Comparison of ENCODE assay signal across 11 cellular contexts in genomic region chr20:21548390-21549035, GRCh38. TPM values are rescaled to one million over a fixed set of nuclear protein-coding genes. Genes with fewer than 3 reads are reported as not detected.
DNase-seq lines count a peak whose midpoint lies in the region; ATAC-seq and TF ChIP-seq lines count a peak whose summit lies in the region.
"Had no signal": no experiment of that assay in that cellular context is flagged by ENCODE, and none has a peak within 500 bp of the region (broad histone marks: within the 10 kb centered on the region; RNA-seq: fewer than 3 reads in every experiment).

No MANE protein-coding gene starts in this region.

- no peaks in the 10 kb centered on the region for H3K9me3 Mint-ChIP-seq in CD8-positive, alpha-beta T cell
- peaks cover 4% of the 10 kb centered on the region for H3K9me3 Mint-ChIP-seq in activated naive CD4-positive, alpha-beta T cell treated with anti-CD3 and anti-CD28 coated beads, Interleukin-2, amount 10 ng/mL, durations not matched to agents 7 days and 5 days

- H3K4me2 ChIP-seq in MM.1S (ENCODE audit: low read depth, low read length) = peak overlapping the region; percentile 49; the same call in 1 of the 2 replicates

- no peaks in the 10 kb centered on the region for H4K20me1 ChIP-seq in MM.1S (ENCODE audit: insufficient read depth, low read length)

- intact Hi-C loops in CD8-positive, alpha-beta T cell (cut with DNase I, micrococcal nuclease) = no loop called here
- intact Hi-C loops in left lung (cut with DNase I) = no loop called here

- H3K4me1 Mint-ChIP-seq in CD8-positive, alpha-beta T cell (ENCODE audit: low read depth) = peaks cover 15% of the 10 kb centered on the region
- H3K4me1 Mint-ChIP-seq in activated naive CD4-positive, alpha-beta T cell treated with anti-CD3 and anti-CD28 coated beads, Interleukin-2, amount 10 ng/mL, durations not matched to agents 7 days and 5 days = peaks cover 37% of the 10 kb centered on the region

- CTCF ChIA-PET in CD8-positive, alpha-beta T cell (lab: Charles Lee) = interaction anchor here (1.7 to 2.1 kb wide), 2 partner anchors 19 to 23 kb away, joined by 5 to 12 read pairs; no protein-coding TSS in a partner anchor
- CTCF ChIA-PET in activated naive CD4-positive, alpha-beta T cell treated with anti-CD3 and anti-CD28 coated beads, Interleukin-2, amount 10 ng/mL, durations not matched to agents 7 days and 5 days (lab: Charles Lee) = interaction anchor here (1.0 to 1.8 kb wide), 3 partner anchors 14 to 23 kb away, joined by 4 to 5 read pairs (median 4); no protein-coding TSS in a partner anchor
- CTCF ChIA-PET in HEK293T (lab: Yijun Ruan, JAX) = no interaction called here

- no peaks in the 10 kb centered on the region for H3K36me3 ChIP-seq in CD8-positive, alpha-beta T cell (ENCODE audit: insufficient read depth, low read length)
- H3K36me3 ChIP-seq in MM.1S (replicated peaks; ENCODE audit: insufficient read depth, low read length) (no peaks in the 10 kb centered on the region), left lung (no peaks in the 10 kb centered on the region)
- H3K36me3 ChIP-seq: colonic mucosa had no signal

- no peaks in the 10 kb centered on the region for H3K27me3 ChIP-seq in CD8-positive, alpha-beta T cell (ENCODE audit: insufficient read depth, low read length)
- H3K27me3 ChIP-seq in MM.1S (replicated peaks; ENCODE audit: insufficient read depth, low read length) (no peaks in the 10 kb centered on the region), left lung (peaks cover 0 to 55% of the 10 kb centered on the region in 2 donors)
- H3K27me3 ChIP-seq: colonic mucosa had no signal

- H3K4me1 ChIP-seq in CD8-positive, alpha-beta T cell (ENCODE audit: insufficient read depth, low read length) = peaks cover 33% of the 10 kb centered on the region
- peaks cover 4% of the 10 kb centered on the region for H3K4me1 ChIP-seq in MM.1S (ENCODE audit: low read length)
- no peaks in the 10 kb centered on the region for H3K4me1 ChIP-seq in left lung
- H3K4me1 ChIP-seq: colonic mucosa, parathyroid adenoma had no signal

- H3K9me3 ChIP-seq in CD8-positive, alpha-beta T cell (ENCODE audit: low read length) = no peaks in the 10 kb centered on the region
- H3K9me3 ChIP-seq in MM.1S (replicated peaks; ENCODE audit: insufficient read depth, low read length) = no peaks in the 10 kb centered on the region
- no peaks in the 10 kb centered on the region for H3K9me3 ChIP-seq in left lung
- H3K9me3 ChIP-seq: colonic mucosa had no signal

- peaks cover 8% of the 10 kb centered on the region for H3F3A ChIP-seq in MM.1S (ENCODE audit: insufficient read depth, low read length)

- peak overlapping the region; percentile 69 for H3K27ac Mint-ChIP-seq in CD8-positive, alpha-beta T cell
- H3K27ac Mint-ChIP-seq in activated naive CD4-positive, alpha-beta T cell treated with anti-CD3 and anti-CD28 coated beads, Interleukin-2, amount 10 ng/mL, durations not matched to agents 7 days and 5 days = peak overlapping the region; percentile 94

- H3K4me3 Mint-ChIP-seq in CD8-positive, alpha-beta T cell = peak overlapping the region; percentile 66
- H3K4me3 Mint-ChIP-seq in activated naive CD4-positive, alpha-beta T cell treated with anti-CD3 and anti-CD28 coated beads, Interleukin-2, amount 10 ng/mL, durations not matched to agents 7 days and 5 days = peak overlapping the region; percentile 57

- H3K4me3 ChIP-seq in CD8-positive, alpha-beta T cell (ENCODE audit: low read depth, low read length) = no peak overlapping the region
- no peak overlapping the region for H3K4me3 ChIP-seq in MM.1S (ENCODE audit: low read length)
- no peak overlapping the region for H3K4me3 ChIP-seq in left lung
- H3K4me3 ChIP-seq: colonic mucosa had no signal

- POLR2A ChIA-PET in CD8-positive, alpha-beta T cell (lab: Charles Lee) = interaction anchor here (1.1 kb wide), 1 partner anchor 19 kb away, joined by 3 read pairs; no protein-coding TSS in a partner anchor
- POLR2A ChIA-PET in HEK293T (lab: Yijun Ruan, JAX) = no interaction called here

- no peaks in the 10 kb centered on the region for H3K36me3 Mint-ChIP-seq in CD8-positive, alpha-beta T cell
- H3K36me3 Mint-ChIP-seq in activated naive CD4-positive, alpha-beta T cell treated with anti-CD3 and anti-CD28 coated beads, Interleukin-2, amount 10 ng/mL, durations not matched to agents 7 days and 5 days = peaks cover 3% of the 10 kb centered on the region

- no peak overlapping the region for H3K9ac ChIP-seq in MM.1S (ENCODE audit: low read length)
- H3K9ac ChIP-seq: parathyroid adenoma had no signal

- DNase-seq in CD8-positive, alpha-beta T cell = peak in 5 of 7 experiments; percentile 18 to 50 (median 40)
- DNase-seq in GM20000 (ENCODE audit: low spot score) (peak; percentile 34), MM.1S (peak; percentile 93), left lung (no peak), AG20443 (ENCODE audit: low spot score) (no peak), HEK293T (ENCODE audit: extremely low spot score) (no peak), GM19240 (ENCODE audit: insufficient read length, low spot score) (no peak)
- DNase-seq in activated naive CD4-positive, alpha-beta T cell treated with anti-CD3 and anti-CD28 coated beads, Interleukin-2, amount 10 ng/mL, durations not matched to agents 7 days and 5 days = peak; percentile 69
- DNase-seq: colonic mucosa, NCI-H1105 had no signal

- peak; percentile 86 for ATAC-seq in CD8-positive, alpha-beta T cell
- no peak for ATAC-seq in left lung

- H3K79me2 ChIP-seq in MM.1S (ENCODE audit: low read length) = no peaks in the 10 kb centered on the region
- H3K79me2 ChIP-seq: parathyroid adenoma had no signal

- H3K9me2 ChIP-seq in MM.1S (replicated peaks; ENCODE audit: insufficient read depth, low read length) = no peaks in the 10 kb centered on the region

- peaks cover 4% of the 10 kb centered on the region for H3K27me3 Mint-ChIP-seq in CD8-positive, alpha-beta T cell (ENCODE audit: low read depth)
- H3K27me3 Mint-ChIP-seq in activated naive CD4-positive, alpha-beta T cell treated with anti-CD3 and anti-CD28 coated beads, Interleukin-2, amount 10 ng/mL, durations not matched to agents 7 days and 5 days = peaks cover 8% of the 10 kb centered on the region

- H3K27ac ChIP-seq in CD8-positive, alpha-beta T cell (ENCODE audit: low read depth, low read length) = peak overlapping the region; percentile 43
- H3K27ac ChIP-seq in MM.1S (ENCODE audit: low read length) (peak overlapping the region; percentile 63; the same call in 1 of the 2 replicates), left lung (no peak overlapping the region)
- H3K27ac ChIP-seq: colonic mucosa, parathyroid adenoma had no signal

- H2AFZ ChIP-seq in MM.1S (ENCODE audit: low read length) = peak overlapping the region; percentile 62
- H2AFZ ChIP-seq: parathyroid adenoma had no signal

- TF ChIP-seq CTCF in CD8-positive, alpha-beta T cell (IDR thresholded peaks at IDR 0.05) = no peak
- TF ChIP-seq CTCF in GM20000 (IDR thresholded peaks at IDR 0.05; ENCODE audit: extremely low read depth, missing control alignments) (no peak), MM.1S (IDR thresholded peaks at IDR 0.05; ENCODE audit: low read length) (no peak), left lung (IDR thresholded peaks at IDR 0.05) (no peak)

TF ChIP-seq in HEK293T, 16 proteins besides CTCF, POLR2A, EP300 and RAD21:
- TF ChIP-seq FOXM1 (IDR thresholded peaks at IDR 0.05; ENCODE audit: borderline replicate concordance) (no peak), FOXA1 (IDR thresholded peaks at IDR 0.05) (no peak), SP1 (IDR thresholded peaks at IDR 0.05) (no peak), LEF1 (IDR thresholded peaks at IDR 0.05; ENCODE audit: borderline replicate concordance) (no peak), SUZ12 (IDR thresholded peaks at IDR 0.05) (no peak), ZNF384 (IDR thresholded peaks at IDR 0.05) (no peak), CTBP1 (IDR thresholded peaks at IDR 0.05; ENCODE audit: borderline replicate concordance) (no peak), NFRKB (IDR thresholded peaks at IDR 0.05) (no peak), HDGF (IDR thresholded peaks at IDR 0.05; ENCODE audit: borderline replicate concordance) (no peak), ARNT (IDR thresholded peaks at IDR 0.05) (no peak), FOXK2 (IDR thresholded peaks at IDR 0.05) (no peak)

RNA-seq across cellular contexts. Expression of gene NKX2-2, which starts 34.6 kb away (rescaled TPM):
- total RNA-seq in CD8-positive, alpha-beta T cell = not detected
- total RNA-seq in left lung = not detected

Comparison
In these comparisons a context has a peak if more than half of its experiments do, and no peak if none do; other contexts are left out.
1. DNase-seq: peak in CD8-positive, alpha-beta T cell (5 of 7), GM20000 (single experiment), MM.1S (single experiment) and activated naive CD4-positive, alpha-beta T cell treated with anti-CD3 and anti-CD28 coated beads, Interleukin-2, amount 10 ng/mL, durations not matched to agents 7 days and 5 days (single experiment); none in left lung (0 of 2), AG20443 (single experiment), HEK293T (single experiment) and GM19240 (single experiment).
2. H3K27ac ChIP-seq: peak in CD8-positive, alpha-beta T cell (single experiment) and MM.1S (single experiment); none in left lung (0 of 2).